Comparison of ENCODE assay signal across 19 cellular contexts in genomic region chr11:108944486-108945178, GRCh38.
"Had no signal": no experiment of that assay in that cellular context is flagged by ENCODE, and none has a peak within 500 bp of the region (broad histone marks: within the 10 kb centered on the region; RNA-seq: fewer than 3 reads in every experiment).

No MANE protein-coding gene starts in this region.

- H3K4me3 ChIP-seq: body of pancreas, heart left ventricle, left lung, neural progenitor cell, stomach, vagina had no signal

- ATAC-seq: body of pancreas; heart left ventricle; left lung; naive thymus-derived CD4-positive, alpha-beta T cell; sciatic nerve; stimulated activated memory B cell treated with anti-CD40 and anti-IgM and Interleukin-4, amounts not matched to agents 10 μg/mL and 1 μg/mL and 100 μg/mL, for 72 hours had no signal

- H3K9me3 ChIP-seq: body of pancreas, vagina had no signal

- H3K36me3 ChIP-seq: neural progenitor cell, vagina had no signal

- H3K4me1 ChIP-seq: body of pancreas, heart left ventricle, left lung, neural progenitor cell, stomach, vagina had no signal

- H3K27me3 ChIP-seq: body of pancreas, heart left ventricle, left lung, neural progenitor cell, stomach, vagina had no signal

- DNase-seq: activated CD4-positive, alpha-beta T cell treated with anti-CD3 and anti-CD28 coated beads for 1 hour; activated CD4-positive, alpha-beta T cell treated with anti-CD3 and anti-CD28 coated beads, Interleukin-2, amount 50 U/mL, for 4 hours; activated CD8-positive, alpha-beta memory T cell treated with anti-CD3 and anti-CD28 coated beads, Interleukin-2, amount 50 U/mL, for 48 hours; activated effector memory CD4-positive, alpha-beta T cell treated with anti-CD3 and anti-CD28 coated beads, Interleukin-2, amount 50 U/mL, for 16 hours; activated naive CD4-positive, alpha-beta T cell treated with anti-CD3 and anti-CD28 coated beads, Interleukin-2, amount 50 U/mL, for 16 hours; activated T-cell treated with anti-CD3 and anti-CD28 coated beads, Interleukin-2, amount 50 U/mL, for 48 hours; anterior cingulate cortex; body of pancreas; effector CD4-positive, alpha-beta T cell; heart left ventricle; left lung; naive thymus-derived CD4-positive, alpha-beta T cell; small intestine; stomach; T-helper 9 cell had no signal

- H3K27ac ChIP-seq: body of pancreas, heart left ventricle, left lung, neural progenitor cell, stomach, vagina had no signal
